In genomic region chr3:112492124-112492523, GRCh38 we compare ENCODE assay signal across 32 cellular contexts. TPM values are rescaled to one million over a fixed set of nuclear protein-coding genes. Genes with fewer than 3 reads are reported as not detected.
DNase-seq lines count a peak whose midpoint lies in the region; ATAC-seq and FAIRE-seq lines count a peak whose summit lies in the region.
"Had no signal": no experiment of that assay in that cellular context is flagged by ENCODE, and none has a peak within 500 bp of the region (broad histone marks: within the 10 kb centered on the region; RNA-seq: fewer than 3 reads in every experiment).

No MANE protein-coding gene starts in this region.

- peak overlapping the region; percentile 100 for H3K4me3 Mint-ChIP-seq in activated naive CD4-positive, alpha-beta T cell treated with anti-CD3 and anti-CD28 coated beads for 36 hours
- peak overlapping the region; percentile 45 to 59 for H3K4me3 Mint-ChIP-seq in stimulated activated naive B cell treated with anti-CD40 and anti-IgM and Interleukin-4, amounts not matched to agents 10 μg/mL and 1 μg/mL and 100 μg/mL, for 72 hours
- H3K4me3 Mint-ChIP-seq: HFFc6; natural killer cell treated with Interleukin-12 subunit alpha and Interleukin-12 subunit beta and Interleukin-15 and Interleukin-18, amount 100 ng/mL, for 72 hours; WTC11 had no signal

- no peak overlapping the region for H3K14ac ChIP-seq in neuronal stem cell (ENCODE audit: low read length)

- no peak overlapping the region for H2AK5ac ChIP-seq in neuronal stem cell (ENCODE audit: low read depth, low read length)

- H3K18ac ChIP-seq in neuronal stem cell (ENCODE audit: low read length): no peak overlapping the region

- H3K9me3 Mint-ChIP-seq in activated naive CD4-positive, alpha-beta T cell treated with anti-CD3 and anti-CD28 coated beads for 36 hours: peaks cover 6% of the 10 kb centered on the region
- H3K9me3 Mint-ChIP-seq in activated naive CD4-positive, alpha-beta T cell treated with anti-CD3 and anti-CD28 coated beads, Interleukin-2, amount 50 U/mL, for 72 hours: peaks cover 0 to 5% of the 10 kb centered on the region in 2 donors
- H3K9me3 Mint-ChIP-seq in stimulated activated naive B cell treated with anti-CD40 and anti-IgM and Interleukin-4, amounts not matched to agents 10 μg/mL and 1 μg/mL and 100 μg/mL, for 72 hours: peaks cover 8% of the 10 kb centered on the region in 2 donors
- H3K9me3 Mint-ChIP-seq: activated T-cell treated with anti-CD3 and anti-CD28 coated beads, Interleukin-2, amount 50 U/mL, for 4 hours; effector memory CD8-positive, alpha-beta T cell; HFFc6; natural killer cell treated with Interleukin-12 subunit alpha and Interleukin-12 subunit beta and Interleukin-15 and Interleukin-18, amount 100 ng/mL, for 72 hours had no signal

- peak overlapping the region; percentile 100 for H3K27ac Mint-ChIP-seq in activated naive CD4-positive, alpha-beta T cell treated with anti-CD3 and anti-CD28 coated beads for 36 hours
- peak overlapping the region; percentile 75 to 97 for H3K27ac Mint-ChIP-seq in activated naive CD4-positive, alpha-beta T cell treated with anti-CD3 and anti-CD28 coated beads, Interleukin-2, amount 50 U/mL, for 72 hours
- H3K27ac Mint-ChIP-seq in stimulated activated naive B cell treated with anti-CD40 and anti-IgM and Interleukin-4, amounts not matched to agents 10 μg/mL and 1 μg/mL and 100 μg/mL, for 72 hours: peak overlapping the region; percentile 91
- H3K27ac Mint-ChIP-seq: HFFc6; natural killer cell treated with Interleukin-12 subunit alpha and Interleukin-12 subunit beta and Interleukin-15 and Interleukin-18, amount 100 ng/mL, for 72 hours; WTC11 had no signal

- WGBS in neuronal stem cell (ENCODE audit: extremely low coverage in 2 of 2, insufficient read length in 2 of 2, insufficient replicate concordance in 1 of 2), 2 donors: no CpG with 5 or more reads among the region's 1 CpG

- H3K4me3 ChIP-seq in neuronal stem cell (ENCODE audit: low read length in 2 of 2): no peak overlapping the region
- H3K4me3 ChIP-seq: colonic mucosa, GM23248, hepatocyte, K562, MG63, ovary had no signal

- no peaks in the 10 kb centered on the region for H3K9me3 ChIP-seq in neuronal stem cell (replicated peaks in 1 of 2; ENCODE audit: control insufficient read depth in 2 of 2, insufficient read depth in 1 of 2, low read depth in 1 of 2, low read length in 2 of 2)
- H3K9me3 ChIP-seq: colonic mucosa, MG63, ovary had no signal

- no peak overlapping the region for H2BK15ac ChIP-seq in neuronal stem cell (ENCODE audit: low read length)

- DNase-seq in activated naive CD4-positive, alpha-beta T cell treated with anti-CD3 and anti-CD28 coated beads for 36 hours: no peak
- no peak for DNase-seq in activated naive CD4-positive, alpha-beta T cell treated with Interleukin-2 at 50 U/mL for 16 hours
- DNase-seq in GM18507 (ENCODE audit: extremely low spot score, insufficient read length, low read depth): no peak
- DNase-seq in activated naive CD4-positive, alpha-beta T cell treated with anti-CD3 and anti-CD28 coated beads, Interleukin-2, amount 50 U/mL, for 72 hours (ENCODE audit: low spot score in 2 of 2): no peak
- no peak for DNase-seq in stimulated activated naive B cell treated with anti-CD40 and anti-IgM and Interleukin-4, amounts not matched to agents 10 μg/mL and 1 μg/mL and 100 μg/mL, for 72 hours
- no peak for DNase-seq in neuronal stem cell (ENCODE audit: low spot score)
- no peak for DNase-seq in SHP77 (lab: John Stamatoyannopoulos, UW)
- DNase-seq: activated CD8-positive, alpha-beta memory T cell treated with anti-CD3 and anti-CD28 coated beads for 24 hours; activated T-cell treated with anti-CD3 and anti-CD28 coated beads, Interleukin-2, amount 50 U/mL, for 4 hours; C1 segment of cervical spinal cord; colonic mucosa; effector memory CD8-positive, alpha-beta T cell; EL; foreskin melanocyte; GM23248; HFFc6; left colon; MG63; NCI-H2081 treated with DMSO at 0.1 percent for 48 hours; NCI-H345; NCI-H82; OCI-M1; ovary; retina had no signal

- no peak overlapping the region for H3K4ac ChIP-seq in neuronal stem cell (ENCODE audit: low read length)

- peak; percentile 64 for FAIRE-seq in GM18507 (lab: Jason Lieb, UNC)
- FAIRE-seq: K562, small intestine had no signal

- peaks cover 0 to 2% (median 0%) of the 10 kb centered on the region in 3 experiments for H3K27me3 ChIP-seq in neuronal stem cell (ENCODE audit: control insufficient read depth in 3 of 3, insufficient read depth in 3 of 3, low read depth in 1 of 3, low read length in 3 of 3)
- H3K27me3 ChIP-seq: colonic mucosa, hepatocyte, ovary had no signal

- intact Hi-C loops in activated naive CD4-positive, alpha-beta T cell treated with anti-CD3 and anti-CD28 coated beads for 36 hours (cut with micrococcal nuclease): loop anchor here (5.0 kb wide), 1 partner anchor 945 kb away; no protein-coding TSS in a partner anchor

- H4K8ac ChIP-seq in neuronal stem cell (ENCODE audit: low read depth, low read length): no peak overlapping the region

- no peaks in the 10 kb centered on the region for H3K27me3 Mint-ChIP-seq in activated naive CD4-positive, alpha-beta T cell treated with anti-CD3 and anti-CD28 coated beads for 36 hours (ENCODE audit: low read depth)
- no peaks in the 10 kb centered on the region for H3K27me3 Mint-ChIP-seq in stimulated activated naive B cell treated with anti-CD40 and anti-IgM and Interleukin-4, amounts not matched to agents 10 μg/mL and 1 μg/mL and 100 μg/mL, for 72 hours
- H3K27me3 Mint-ChIP-seq: effector memory CD8-positive, alpha-beta T cell; natural killer cell treated with Interleukin-12 subunit alpha and Interleukin-12 subunit beta and Interleukin-15 and Interleukin-18, amount 100 ng/mL, for 72 hours had no signal

- H3K36me3 Mint-ChIP-seq in activated naive CD4-positive, alpha-beta T cell treated with anti-CD3 and anti-CD28 coated beads for 36 hours (ENCODE audit: low read depth): peaks cover 78% of the 10 kb centered on the region
- H3K36me3 Mint-ChIP-seq in activated naive CD4-positive, alpha-beta T cell treated with anti-CD3 and anti-CD28 coated beads, Interleukin-2, amount 50 U/mL, for 72 hours: peaks cover 32 to 44% of the 10 kb centered on the region in 2 donors
- H3K36me3 Mint-ChIP-seq in stimulated activated naive B cell treated with anti-CD40 and anti-IgM and Interleukin-4, amounts not matched to agents 10 μg/mL and 1 μg/mL and 100 μg/mL, for 72 hours: peaks cover 67 to 77% of the 10 kb centered on the region in 2 donors

- no peak overlapping the region for H2BK120ac ChIP-seq in neuronal stem cell (ENCODE audit: low read depth, low read length)

- no peak overlapping the region for H3K23ac ChIP-seq in neuronal stem cell (ENCODE audit: low read depth, low read length, poor library complexity)

- H3K4me2 ChIP-seq in neuronal stem cell (ENCODE audit: insufficient read depth, low read length, poor library complexity, severe bottlenecking): no peak overlapping the region
- H3K4me2 ChIP-seq: hepatocyte had no signal

- CTCF ChIA-PET in activated naive CD4-positive, alpha-beta T cell treated with anti-CD3 and anti-CD28 coated beads for 36 hours (lab: Charles Lee): interaction anchor here (0.6 to 1.8 kb wide), 6 partner anchors 9 to 365 kb away, joined by 3 to 7 read pairs (median 3); partner anchors contain the start of gene SLC9C1

- H2BK12ac ChIP-seq in neuronal stem cell (ENCODE audit: low read length): no peak overlapping the region

- no peak overlapping the region for H3K9ac ChIP-seq in neuronal stem cell (ENCODE audit: low read depth, low read length, poor library complexity)
- H3K9ac ChIP-seq: GM23248 had no signal

- no peaks in the 10 kb centered on the region for H3K4me1 ChIP-seq in neuronal stem cell (ENCODE audit: control insufficient read depth in 2 of 2, insufficient read depth in 1 of 2, low read depth in 1 of 2, low read length in 2 of 2)
- H3K4me1 ChIP-seq: colonic mucosa had no signal

- no peaks in the 10 kb centered on the region for H3K79me1 ChIP-seq in neuronal stem cell (ENCODE audit: low read depth, low read length)

- H2BK5ac ChIP-seq in neuronal stem cell (ENCODE audit: low read length): no peak overlapping the region

- no peaks in the 10 kb centered on the region for H3K36me3 ChIP-seq in neuronal stem cell (replicated peaks in 1 of 2; ENCODE audit: control insufficient read depth in 2 of 2, insufficient read depth in 2 of 2, low read length in 2 of 2)
- H3K36me3 ChIP-seq: colonic mucosa, MG63, ovary had no signal

- peak in 1 of 2 donors; percentile 9 for ATAC-seq in activated naive CD4-positive, alpha-beta T cell treated with anti-CD3 and anti-CD28 coated beads, Interleukin-2, amount 50 U/mL, for 72 hours
- ATAC-seq in stimulated activated naive B cell treated with anti-CD40 and anti-IgM and Interleukin-4, amounts not matched to agents 10 μg/mL and 1 μg/mL and 100 μg/mL, for 72 hours (replicated peaks): no peak
- ATAC-seq: effector memory CD8-positive, alpha-beta T cell; esophagus mucosa; K562; natural killer cell treated with Interleukin-12 subunit alpha and Interleukin-12 subunit beta and Interleukin-15 and Interleukin-18, amount 100 ng/mL, for 72 hours; SK-N-SH treated with all-trans-retinoic acid at 6 μM for 48 hours; WTC11 had no signal

- H3K27ac ChIP-seq in neuronal stem cell (replicated peaks; ENCODE audit: low read length): no peak overlapping the region
- H3K27ac ChIP-seq: colonic mucosa, GM23248, hepatocyte, ovary had no signal

- no peak overlapping the region for H2AFZ ChIP-seq in neuronal stem cell (ENCODE audit: low read length)
- H2AFZ ChIP-seq: GM23248, hepatocyte had no signal

- peaks cover 81% of the 10 kb centered on the region for H3K4me1 Mint-ChIP-seq in activated naive CD4-positive, alpha-beta T cell treated with anti-CD3 and anti-CD28 coated beads for 36 hours (ENCODE audit: low read depth)
- peaks cover 43 to 84% of the 10 kb centered on the region in 2 donors for H3K4me1 Mint-ChIP-seq in stimulated activated naive B cell treated with anti-CD40 and anti-IgM and Interleukin-4, amounts not matched to agents 10 μg/mL and 1 μg/mL and 100 μg/mL, for 72 hours
- H3K4me1 Mint-ChIP-seq: WTC11 had no signal

- H4K91ac ChIP-seq in neuronal stem cell (ENCODE audit: low read depth, low read length, poor library complexity): no peak overlapping the region

RNA-seq across cellular contexts. Expression of gene BTLA, which starts 7.1 kb away (rescaled TPM):
- 10 to 100 TPM; 70.6 to 73.4 TPM for total RNA-seq in activated naive CD4-positive, alpha-beta T cell treated with anti-CD3 and anti-CD28 coated beads for 36 hours
- 10 to 100 TPM; 25.5 to 38.0 TPM for total RNA-seq in activated naive CD4-positive, alpha-beta T cell treated with anti-CD3 and anti-CD28 coated beads, Interleukin-2, amount 50 U/mL, for 72 hours
- 0.01 TPM for polyA plus RNA-seq in neuronal stem cell (2013, experiment 1 of 2)
- 0.11 TPM for polyA plus RNA-seq in neuronal stem cell (2013, experiment 2 of 2)
- total RNA-seq: GM23248, hepatocyte, HFFc6, WTC11 had no signal
- polyA plus RNA-seq: AG04450, GM23248, hepatocyte, K562 had no signal
